In genomic region chr5:14373685-14374084, GRCh38 we compare ENCODE assay signal across 27 cellular contexts.
DNase-seq lines count a peak whose midpoint lies in the region; ATAC-seq and TF ChIP-seq lines count a peak whose summit lies in the region.
"Had no signal": no experiment of that assay in that cellular context is flagged by ENCODE, and none has a peak within 500 bp of the region (broad histone marks: within the 10 kb centered on the region; RNA-seq: fewer than 3 reads in every experiment).

No MANE protein-coding gene starts in this region.

- H2AFZ ChIP-seq in GM23248 = no peak overlapping the region

- DNase-seq in DMS53 (lab: John Stamatoyannopoulos, UW) (peak; percentile 94), GM23248 (no peak), Panc1 (ENCODE audit: low read depth, low spot score) (no peak), cortex of kidney (lab: John Stamatoyannopoulos, UW) (no peak)
- DNase-seq in stimulated activated naive CD4-positive, alpha-beta T cell treated with Interleukin-2 at 50 U/mL for 16 hours (lab: John Stamatoyannopoulos, UW) = no peak
- DNase-seq in activated T-helper 1 cell treated with anti-CD3 and anti-CD28 coated beads, Interleukin-12 subunit alpha, Interleukin-12 subunit beta, Interleukin-2, Interleukin-4 antibody, amounts not matched to agents 30 ng/mL and 10 ng/mL and 1 ng/mL, durations not matched to agents 14 hours and 24 hours and 36 hours (ENCODE audit: low spot score) = no peak
- no peak for DNase-seq in activated T-cell treated with anti-CD3 and anti-CD28 coated beads, Interleukin-2, amount 50 U/mL, for 72 hours
- DNase-seq: activated CD4-positive, alpha-beta T cell treated with anti-CD3 and anti-CD28 coated beads, Interleukin-2, amount 10 ng/mL, durations not matched to agents 24 days and 14 days; activated naive CD8-positive, alpha-beta T cell treated with anti-CD3 and anti-CD28 coated beads, Interleukin-2, amount 50 U/mL, for 24 hours; AML-193; CD8-positive, alpha-beta T cell; GF-D8; HCEC 1CT; naive B cell; NCI-H1092 treated with DMSO at 0.1 percent for 48 hours; NCI-H2029; NCI-H2227 treated with DMSO at 0.1 percent for 48 hours; NCI-H82; nucleus accumbens; Peyer's patch; spleen; stimulated activated CD4-positive, alpha-beta T cell treated with anti-CD3 and anti-CD28 coated beads, Interleukin-4, amount 100 ng/mL, for 24 hours; T-helper 17 cell; tibial artery had no signal

- H3K9me3 ChIP-seq in GM23248 (ENCODE audit: low read depth) (no peaks in the 10 kb centered on the region), Panc1 (ENCODE audit: control insufficient read depth, insufficient read depth, low read depth, low read length) (no peaks in the 10 kb centered on the region), iPS-20b (ENCODE audit: insufficient read depth, low read depth, low read length) (no peaks in the 10 kb centered on the region)
- H3K9me3 ChIP-seq: Peyer's patch, spleen, tibial artery had no signal

- no peak overlapping the region for H3K4me3 Mint-ChIP-seq in activated T-helper 1 cell treated with anti-CD3 and anti-CD28 coated beads, Interleukin-12 subunit alpha, Interleukin-12 subunit beta, Interleukin-2, Interleukin-4 antibody, amounts not matched to agents 30 ng/mL and 10 ng/mL and 1 ng/mL, durations not matched to agents 14 hours and 24 hours and 36 hours
- no peak overlapping the region for H3K4me3 Mint-ChIP-seq in activated T-cell treated with anti-CD3 and anti-CD28 coated beads, Interleukin-2, amount 50 U/mL, for 72 hours
- H3K4me3 Mint-ChIP-seq: activated CD4-positive, alpha-beta T cell treated with anti-CD3 and anti-CD28 coated beads, Interleukin-2, amount 10 ng/mL, durations not matched to agents 24 days and 14 days; activated naive CD8-positive, alpha-beta T cell treated with anti-CD3 and anti-CD28 coated beads, Interleukin-2, amount 50 U/mL, for 24 hours; CD8-positive, alpha-beta T cell; naive B cell; stimulated activated naive CD8-positive, alpha-beta T cell treated with anti-CD3 and anti-CD28 coated beads, Interleukin-15, Interleukin-2, amounts not matched to agents 100 ng/mL and 50 ng/mL, for 24 hours; T-helper 17 cell had no signal

- intact Hi-C loops in Panc1 (cut with micrococcal nuclease; ENCODE audit: unreplicated experiment) = no loop called here
- intact Hi-C loops in activated T-helper 1 cell treated with anti-CD3 and anti-CD28 coated beads, Interleukin-12 subunit alpha, Interleukin-12 subunit beta, Interleukin-2, Interleukin-4 antibody, amounts not matched to agents 30 ng/mL and 10 ng/mL and 1 ng/mL, durations not matched to agents 14 hours and 24 hours and 36 hours (cut with micrococcal nuclease) = no loop called here

- H3K27me3 Mint-ChIP-seq in activated T-helper 1 cell treated with anti-CD3 and anti-CD28 coated beads, Interleukin-12 subunit alpha, Interleukin-12 subunit beta, Interleukin-2, Interleukin-4 antibody, amounts not matched to agents 30 ng/mL and 10 ng/mL and 1 ng/mL, durations not matched to agents 14 hours and 24 hours and 36 hours (ENCODE audit: insufficient read depth) = peaks cover 8% of the 10 kb centered on the region
- H3K27me3 Mint-ChIP-seq in activated T-cell treated with anti-CD3 and anti-CD28 coated beads, Interleukin-2, amount 50 U/mL, for 72 hours (ENCODE audit: low read depth) = no peaks in the 10 kb centered on the region
- H3K27me3 Mint-ChIP-seq: activated naive CD8-positive, alpha-beta T cell treated with anti-CD3 and anti-CD28 coated beads, Interleukin-2, amount 50 U/mL, for 24 hours; naive B cell; stimulated activated naive CD8-positive, alpha-beta T cell treated with anti-CD3 and anti-CD28 coated beads, Interleukin-15, Interleukin-2, amounts not matched to agents 100 ng/mL and 50 ng/mL, for 24 hours; T-helper 17 cell had no signal

- in situ Hi-C loops in GM23248 (cut with MboI) = no loop called here
- in situ Hi-C loops in Panc1 (cut with HindIII; ENCODE audit: low pct_unique_long_range_greater_than_20kb, low sequenced_read_pairs) = no loop called here

- WGBS in GM23248 (ENCODE audit: low coverage in 1 of 2, low lambda C conversion rate in 2 of 2, missing lambda C conversion rate in 2 of 2), 2 experiments = 94 to 97% methylated on average over 6 of the region's 6 CpGs

- 0 out of 2 replicates have a peak, but pooled peaks have one; percentile 24 for ATAC-seq in Panc1
- no peak for ATAC-seq in activated T-cell treated with anti-CD3 and anti-CD28 coated beads, Interleukin-2, amount 50 U/mL, for 72 hours (replicated peaks in 1 of 2)
- ATAC-seq: activated naive CD8-positive, alpha-beta T cell treated with anti-CD3 and anti-CD28 coated beads, Interleukin-2, amount 50 U/mL, for 24 hours; CD8-positive, alpha-beta T cell; T-helper 17 cell had no signal

- H3K4me1 Mint-ChIP-seq in activated T-helper 1 cell treated with anti-CD3 and anti-CD28 coated beads, Interleukin-12 subunit alpha, Interleukin-12 subunit beta, Interleukin-2, Interleukin-4 antibody, amounts not matched to agents 30 ng/mL and 10 ng/mL and 1 ng/mL, durations not matched to agents 14 hours and 24 hours and 36 hours (ENCODE audit: low read depth) = peaks cover 6% of the 10 kb centered on the region
- H3K4me1 Mint-ChIP-seq in activated T-cell treated with anti-CD3 and anti-CD28 coated beads, Interleukin-2, amount 50 U/mL, for 72 hours (ENCODE audit: low read depth) = no peaks in the 10 kb centered on the region

- POLR2A ChIA-PET in Panc1 (lab: Charles Lee) = no interaction called here

- CTCF ChIA-PET in Panc1 (lab: Charles Lee) = no interaction called here

- no peaks in the 10 kb centered on the region for H3K9me3 Mint-ChIP-seq in activated T-helper 1 cell treated with anti-CD3 and anti-CD28 coated beads, Interleukin-12 subunit alpha, Interleukin-12 subunit beta, Interleukin-2, Interleukin-4 antibody, amounts not matched to agents 30 ng/mL and 10 ng/mL and 1 ng/mL, durations not matched to agents 14 hours and 24 hours and 36 hours
- no peaks in the 10 kb centered on the region for H3K9me3 Mint-ChIP-seq in activated T-cell treated with anti-CD3 and anti-CD28 coated beads, Interleukin-2, amount 50 U/mL, for 72 hours
- H3K9me3 Mint-ChIP-seq: activated CD4-positive, alpha-beta T cell treated with anti-CD3 and anti-CD28 coated beads, Interleukin-2, amount 10 ng/mL, durations not matched to agents 24 days and 14 days; activated naive CD8-positive, alpha-beta T cell treated with anti-CD3 and anti-CD28 coated beads, Interleukin-2, amount 50 U/mL, for 24 hours; brain; CD8-positive, alpha-beta T cell; naive B cell; stimulated activated naive CD8-positive, alpha-beta T cell treated with anti-CD3 and anti-CD28 coated beads, Interleukin-15, Interleukin-2, amounts not matched to agents 100 ng/mL and 50 ng/mL, for 24 hours had no signal

- no peaks in the 10 kb centered on the region for H3K36me3 Mint-ChIP-seq in activated T-helper 1 cell treated with anti-CD3 and anti-CD28 coated beads, Interleukin-12 subunit alpha, Interleukin-12 subunit beta, Interleukin-2, Interleukin-4 antibody, amounts not matched to agents 30 ng/mL and 10 ng/mL and 1 ng/mL, durations not matched to agents 14 hours and 24 hours and 36 hours (ENCODE audit: low read depth)
- H3K36me3 Mint-ChIP-seq in activated T-cell treated with anti-CD3 and anti-CD28 coated beads, Interleukin-2, amount 50 U/mL, for 72 hours (ENCODE audit: insufficient read depth in 2 of 2) = no peaks in the 10 kb centered on the region
- H3K36me3 Mint-ChIP-seq: CD8-positive, alpha-beta T cell had no signal

- H3K27me3 ChIP-seq in GM23248 (replicated peaks; ENCODE audit: insufficient read depth) = no peaks in the 10 kb centered on the region
- H3K27me3 ChIP-seq in Panc1 (ENCODE audit: control insufficient read depth, insufficient read depth, low read length) = no peaks in the 10 kb centered on the region
- H3K27me3 ChIP-seq in iPS-20b (ENCODE audit: insufficient read depth, low read length) = no peaks in the 10 kb centered on the region
- H3K27me3 ChIP-seq: Peyer's patch, spleen, tibial artery had no signal

- no TSS peak for BruUV-seq in Panc1 (replicated peaks; lab: Mats Ljungman, UMichigan)

- H3K4me3 ChIP-seq in GM23248 (no peak overlapping the region), Panc1 (ENCODE audit: low read depth in 2 of 2, low read length in 2 of 2) (no peak overlapping the region), iPS-20b (ENCODE audit: low read length) (no peak overlapping the region)
- H3K4me3 ChIP-seq: Peyer's patch, spleen, tibial artery had no signal

- H3K4me1 ChIP-seq in GM23248 (ENCODE audit: insufficient read depth) (peaks cover 10% of the 10 kb centered on the region), Panc1 (ENCODE audit: control insufficient read depth, insufficient read depth, low read length) (no peaks in the 10 kb centered on the region), iPS-20b (ENCODE audit: insufficient read depth, low read length) (peaks cover 14% of the 10 kb centered on the region)
- H3K4me1 ChIP-seq: Peyer's patch, spleen, tibial artery had no signal

- H3K27ac Mint-ChIP-seq in activated T-helper 1 cell treated with anti-CD3 and anti-CD28 coated beads, Interleukin-12 subunit alpha, Interleukin-12 subunit beta, Interleukin-2, Interleukin-4 antibody, amounts not matched to agents 30 ng/mL and 10 ng/mL and 1 ng/mL, durations not matched to agents 14 hours and 24 hours and 36 hours = no peak overlapping the region
- H3K27ac Mint-ChIP-seq in activated T-cell treated with anti-CD3 and anti-CD28 coated beads, Interleukin-2, amount 50 U/mL, for 72 hours = no peak overlapping the region
- H3K27ac Mint-ChIP-seq: activated CD4-positive, alpha-beta T cell treated with anti-CD3 and anti-CD28 coated beads, Interleukin-2, amount 10 ng/mL, durations not matched to agents 24 days and 14 days; activated naive CD8-positive, alpha-beta T cell treated with anti-CD3 and anti-CD28 coated beads, Interleukin-2, amount 50 U/mL, for 24 hours; CD8-positive, alpha-beta T cell; stimulated activated naive CD8-positive, alpha-beta T cell treated with anti-CD3 and anti-CD28 coated beads, Interleukin-15, Interleukin-2, amounts not matched to agents 100 ng/mL and 50 ng/mL, for 24 hours; T-helper 17 cell had no signal

- 0 out of 2 replicates have a peak, but pooled peaks cover 4% of the 10 kb centered on the region for H4K20me1 ChIP-seq in GM23248 (ENCODE audit: insufficient read depth)

- H3K9ac ChIP-seq in GM23248 (no peak overlapping the region), iPS-20b (ENCODE audit: low read depth, low read length) (peak overlapping the region; percentile 41)

- H3F3A ChIP-seq in GM23248 (ENCODE audit: insufficient read depth) = peaks cover 93% of the 10 kb centered on the region

- peaks cover 94% of the 10 kb centered on the region for H3K36me3 ChIP-seq in GM23248 (ENCODE audit: low read depth)
- peaks cover 84% of the 10 kb centered on the region for H3K36me3 ChIP-seq in Panc1 (ENCODE audit: control insufficient read depth, insufficient read depth, low read length)
- H3K36me3 ChIP-seq in iPS-20b (ENCODE audit: insufficient read depth, low read depth, low read length) = peaks cover 99% of the 10 kb centered on the region

- H3K27ac ChIP-seq in GM23248 = 0 out of 2 replicates have a peak overlapping the region, but pooled peaks have one; percentile 5
- no peak overlapping the region for H3K27ac ChIP-seq in Panc1 (ENCODE audit: low read length)
- no peak overlapping the region for H3K27ac ChIP-seq in iPS-20b (ENCODE audit: low read length)
- H3K27ac ChIP-seq: Peyer's patch, spleen, tibial artery had no signal

- H3K4me2 ChIP-seq in GM23248 (ENCODE audit: unreplicated experiment) = no peak overlapping the region

- H3K9me2 ChIP-seq in GM23248 (ENCODE audit: insufficient read depth) = no peaks in the 10 kb centered on the region

- peaks cover 99% of the 10 kb centered on the region for H3K79me2 ChIP-seq in GM23248 (ENCODE audit: insufficient read depth)

- no peak for TF ChIP-seq CTCF in Panc1 (IDR thresholded peaks at IDR 0.05)
